In genomic region chr6:115901896-115902295, GRCh38 we compare ENCODE assay signal across 17 cellular contexts.
"Had no signal": no experiment of that assay in that cellular context is flagged by ENCODE, and none has a peak within 500 bp of the region (broad histone marks: within the 10 kb centered on the region; RNA-seq: fewer than 3 reads in every experiment).

No MANE protein-coding gene starts in this region.

- H3K27ac Mint-ChIP-seq: progenitor cell of endocrine pancreas; stimulated activated naive CD8-positive, alpha-beta T cell treated with anti-CD3 and anti-CD28 coated beads, Interleukin-15, Interleukin-2, amounts not matched to agents 100 ng/mL and 50 ng/mL, for 24 hours had no signal

- H3K9me3 Mint-ChIP-seq: activated T-cell treated with anti-CD3 and anti-CD28 coated beads, Interleukin-2, amount 50 U/mL, for 4 hours; stimulated activated naive CD8-positive, alpha-beta T cell treated with anti-CD3 and anti-CD28 coated beads, Interleukin-15, Interleukin-2, amounts not matched to agents 100 ng/mL and 50 ng/mL, for 24 hours had no signal

- H3K4me1 ChIP-seq: left lung, right atrium auricular region, suprapubic skin, vagina had no signal

- H3K27ac ChIP-seq: left lung, right atrium auricular region, suprapubic skin, vagina had no signal

- H3K4me3 Mint-ChIP-seq: activated T-cell treated with anti-CD3 and anti-CD28 coated beads, Interleukin-2, amount 50 U/mL, for 4 hours; stimulated activated naive CD8-positive, alpha-beta T cell treated with anti-CD3 and anti-CD28 coated beads, Interleukin-15, Interleukin-2, amounts not matched to agents 100 ng/mL and 50 ng/mL, for 24 hours had no signal

- FAIRE-seq: kidney had no signal

- H3K27me3 Mint-ChIP-seq: progenitor cell of endocrine pancreas; stimulated activated naive CD8-positive, alpha-beta T cell treated with anti-CD3 and anti-CD28 coated beads, Interleukin-15, Interleukin-2, amounts not matched to agents 100 ng/mL and 50 ng/mL, for 24 hours had no signal

- H3K4me3 ChIP-seq: left lung, right atrium auricular region, suprapubic skin, vagina had no signal

- H3K36me3 ChIP-seq: left lung, right atrium auricular region, suprapubic skin, vagina had no signal

- H3K9me3 ChIP-seq: left lung, right atrium auricular region, suprapubic skin, vagina had no signal

- H3K27me3 ChIP-seq: left lung, right atrium auricular region, suprapubic skin, vagina had no signal

- DNase-seq: activated CD4-positive, alpha-beta T cell treated with anti-CD3 and anti-CD28 coated beads, Interleukin-2, amount 50 U/mL, for 1 hour; activated CD8-positive, alpha-beta memory T cell treated with anti-CD3 and anti-CD28 coated beads, Interleukin-2, amount 50 U/mL, for 4 hours; activated effector memory CD4-positive, alpha-beta T cell treated with anti-CD3 and anti-CD28 coated beads, Interleukin-2, amount 50 U/mL, for 16 hours; activated naive CD4-positive, alpha-beta T cell treated with anti-CD3 and anti-CD28 coated beads, Interleukin-2, amount 50 U/mL, for 16 hours; activated T-cell treated with anti-CD3 and anti-CD28 coated beads, Interleukin-2, amount 50 U/mL, for 4 hours; foreskin fibroblast; kidney; left lung; stimulated activated CD4-positive, alpha-beta T cell treated with anti-CD3 and anti-CD28 coated beads, Interleukin-2, amount 100 ng/mL, for 24 hours; T-helper 1 cell; T1000; trophoblast cell had no signal
